In genomic region chr7:132765861-132766260, GRCh38 we compare ENCODE assay signal across 8 cellular contexts.
"Had no signal": no experiment of that assay in that cellular context is flagged by ENCODE, and none has a peak within 500 bp of the region (broad histone marks: within the 10 kb centered on the region; RNA-seq: fewer than 3 reads in every experiment).

No MANE protein-coding gene starts in this region.

- H3K36me3 ChIP-seq: HAP-1 had no signal

- H3K36me3 Mint-ChIP-seq: IgD-negative memory B cell had no signal

- H3K4me3 Mint-ChIP-seq: HFFc6 had no signal

- DNase-seq: GOT3, H7, HFFc6 had no signal

- H3K4me3 ChIP-seq: HAP-1 had no signal

- H3K27ac Mint-ChIP-seq: HFFc6, IgD-negative memory B cell had no signal

- ATAC-seq: HCT116, HepG2 had no signal

- H3K27ac ChIP-seq: HL-60 had no signal

- H3K4me1 ChIP-seq: HAP-1 had no signal

- H3K9me3 ChIP-seq: HAP-1 had no signal
